In the genomic region with DNA sequence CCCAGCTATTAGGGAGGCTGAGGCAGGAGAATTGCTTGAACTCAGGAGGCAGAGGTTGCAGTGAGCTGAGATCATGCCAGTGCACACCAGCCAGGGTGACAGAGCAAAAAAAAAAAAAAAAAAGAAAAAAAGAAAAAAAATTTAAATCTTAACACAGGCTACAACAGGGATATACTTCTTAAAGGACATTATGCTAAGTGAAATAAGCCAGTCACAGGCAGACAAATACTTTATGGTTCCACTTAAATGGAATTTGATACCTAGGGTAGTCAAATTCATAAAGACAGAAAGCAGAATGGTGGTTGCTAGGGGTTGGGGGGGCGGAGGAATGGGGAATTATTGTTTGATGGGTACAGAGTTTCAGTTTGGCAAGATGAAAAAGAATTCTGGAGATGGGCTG, we compare ENCODE assay signal across 22 cellular contexts.
"Had no signal": no experiment of that assay in that cellular context is flagged by ENCODE, and none has a peak within 500 bp of the region (broad histone marks: within the 10 kb centered on the region; RNA-seq: fewer than 3 reads in every experiment).

No MANE protein-coding gene starts in this region.

- H3K36me3 ChIP-seq: MG63 had no signal

- DNase-seq: IMR-90; Karpas-422; KG1; MG63; NCI-H1092; NCI-H1105 treated with DMSO at 0.1 percent for 48 hours; NCI-H1417 treated with DMSO at 0.1 percent for 48 hours; NCI-H146; NCI-H1694 treated with DMSO at 0.1 percent for 48 hours; NCI-H1930; NCI-H2081; NCI-H2171 treated with DMSO at 0.1 percent for 48 hours; NCI-H2227 treated with DMSO at 0.1 percent for 48 hours; NCI-H524; NCI-H748 treated with DMSO at 0.1 percent for 48 hours; NK-92 treated with Interleukin-12 subunit alpha and Interleukin-12 subunit beta, amount 100 ng/mL, for 24 hours; PC-3; SHP77; T-helper 2 cell had no signal

- H3K27me3 ChIP-seq: MG63 had no signal

- ATAC-seq: HepG2, Panc1, PC-3 had no signal

- H3K27ac ChIP-seq: RWPE1 had no signal

- H3K4me3 ChIP-seq: MG63 had no signal

- H3K9me3 ChIP-seq: MG63 had no signal
